Comparison of ENCODE assay signal across 9 cellular contexts in the genomic region with DNA sequence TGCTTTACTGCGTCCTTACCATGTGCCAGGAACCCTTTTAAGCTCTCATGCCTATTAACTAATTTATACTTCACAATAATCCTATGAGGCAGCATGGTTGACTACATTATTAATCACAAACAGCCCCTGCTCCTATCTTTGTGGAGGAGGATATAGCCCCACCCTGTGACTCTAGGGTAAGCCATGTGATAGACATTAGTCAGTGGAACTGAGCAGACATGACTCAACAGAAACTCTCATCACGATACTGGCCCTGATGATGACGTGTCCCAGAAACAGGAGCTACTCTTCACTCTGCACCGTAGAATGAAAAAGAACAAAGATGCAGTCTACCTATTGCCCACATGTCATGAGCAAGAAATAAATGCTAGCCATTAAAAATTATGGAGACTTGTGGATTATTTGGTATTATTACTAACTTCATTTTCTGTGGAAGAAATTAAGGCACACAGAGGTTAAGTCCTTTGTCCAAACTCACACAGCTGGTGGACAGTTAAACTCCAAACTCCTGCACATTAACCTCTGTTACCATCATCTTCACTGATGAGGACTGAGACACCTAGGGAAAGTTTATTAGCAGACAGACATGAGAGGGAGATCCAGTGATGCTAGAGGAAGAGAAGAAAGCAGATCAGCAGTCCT. TPM values are rescaled to one million over a fixed set of nuclear protein-coding genes. Genes with fewer than 3 reads are reported as not detected.
DNase-seq lines count a peak whose midpoint lies in the region; ATAC-seq and TF ChIP-seq lines count a peak whose summit lies in the region.
"Had no signal": no experiment of that assay in that cellular context is flagged by ENCODE, and none has a peak within 500 bp of the region (broad histone marks: within the 10 kb centered on the region; RNA-seq: fewer than 3 reads in every experiment).

No MANE protein-coding gene starts in this region.

- ATAC-seq in GM21723 (IDR thresholded peaks at IDR 0.05; ENCODE audit: unreplicated experiment) (peak; percentile 73), GM21786 (IDR thresholded peaks at IDR 0.05; ENCODE audit: unreplicated experiment) (no peak), HG03159 (IDR thresholded peaks at IDR 0.05; ENCODE audit: unreplicated experiment) (no peak)

- TF ChIP-seq CTCF in A673 (conservative IDR thresholded peaks at IDR 0.05; ENCODE audit: low read depth, low read length) (no peak), OCI-LY7 (conservative IDR thresholded peaks at IDR 0.05; ENCODE audit: low read length) (no peak)

- no peak overlapping the region for H3K4me3 ChIP-seq in A673 (ENCODE audit: low read depth, low read length, poor library complexity, severe bottlenecking)
- no peak overlapping the region for H3K4me3 ChIP-seq in OCI-LY7 (ENCODE audit: low read depth, low read length, poor library complexity, severe bottlenecking)

- H3K4me1 ChIP-seq in A673 (ENCODE audit: insufficient read depth, low read length, poor library complexity, severe bottlenecking) (no peaks in the 10 kb centered on the region), OCI-LY7 (ENCODE audit: insufficient read depth, low read length, poor library complexity, severe bottlenecking) (no peaks in the 10 kb centered on the region)

- H4K20me1 ChIP-seq in OCI-LY7 (ENCODE audit: insufficient read depth, low read length), result no peaks in the 10 kb centered on the region

- no peaks in the 10 kb centered on the region for H3K79me2 ChIP-seq in OCI-LY7 (ENCODE audit: insufficient read depth, low read depth, low read length)

- H3K27ac ChIP-seq in A673 (ENCODE audit: low read depth, low read length, poor library complexity, severe bottlenecking), result no peak overlapping the region
- no peak overlapping the region for H3K27ac ChIP-seq in OCI-LY7 (ENCODE audit: low read depth, low read length, poor library complexity, severe bottlenecking)
- H3K27ac ChIP-seq: HL-60 had no signal

- no peak overlapping the region for H3K4me2 ChIP-seq in OCI-LY7 (ENCODE audit: low read length)

- DNase-seq in A673 (ENCODE audit: low spot score) (peak; percentile 9), SW480 (ENCODE audit: low spot score) (peak; percentile 79), glomerular visceral epithelial cell (ENCODE audit: extremely low spot score) (peak; percentile 78), OCI-LY7 (ENCODE audit: low spot score) (no peak)
- DNase-seq in effector CD8-positive, alpha-beta T cell (lab: John Stamatoyannopoulos, UW), result no peak

- no peaks in the 10 kb centered on the region for H3K9me3 ChIP-seq in A673 (ENCODE audit: low read depth, low read length, poor library complexity, severe bottlenecking)
- H3K9me3 ChIP-seq in OCI-LY7 (ENCODE audit: low read length), result no peaks in the 10 kb centered on the region

- POLR2A ChIA-PET in A673 (lab: Charles Lee; ENCODE audit: low non-redundant PET), result no interaction called here
- POLR2A ChIA-PET in OCI-LY7 (lab: Charles Lee), result interaction anchor here (0.6 kb wide), 1 partner anchor 14 kb away, joined by 3 read pairs; no protein-coding TSS in a partner anchor

- H3K36me3 ChIP-seq in A673 (ENCODE audit: insufficient read depth, low read length, poor library complexity, severe bottlenecking) (no peaks in the 10 kb centered on the region), OCI-LY7 (ENCODE audit: insufficient read depth, low read length) (no peaks in the 10 kb centered on the region)

- intact Hi-C loops in A673 (cut with micrococcal nuclease; ENCODE audit: unreplicated experiment), result no loop called here
- intact Hi-C loops in OCI-LY7 (cut with micrococcal nuclease; ENCODE audit: unreplicated experiment), result no loop called here

- no peaks in the 10 kb centered on the region for H3K27me3 ChIP-seq in A673 (replicated peaks; ENCODE audit: insufficient read depth, low read depth, low read length, poor library complexity)

- CTCF ChIA-PET in A673 (lab: Charles Lee), result interaction anchor here (1.2 kb wide), 1 partner anchor 54 kb away, joined by 3 read pairs; no protein-coding TSS in a partner anchor
- CTCF ChIA-PET in OCI-LY7 (lab: Charles Lee; ENCODE audit: unreplicated experiment), result no interaction called here

- no peak overlapping the region for H2AFZ ChIP-seq in OCI-LY7 (ENCODE audit: low read length)

- no peaks in the 10 kb centered on the region for H3K9me2 ChIP-seq in OCI-LY7 (ENCODE audit: insufficient read depth, low read length)

- BruUV-seq in A673 (replicated peaks; lab: Mats Ljungman, UMichigan), result no TSS peak
- no TSS peak for BruUV-seq in OCI-LY7 (replicated peaks; lab: Mats Ljungman, UMichigan)

RNA-seq across cellular contexts. Expression of a gene that starts 51.2 kb away (rescaled TPM):
- total RNA-seq in A673 (2021), result 0.74 and 1.3 TPM in 2 replicates
- total RNA-seq in OCI-LY7 (2014; rRNA removed; shearing (Covaris generic)), result 0.46 and 1.0 TPM in 2 replicates
- total RNA-seq in OCI-LY7 (2022), result 1.1 and 1.8 TPM in 2 replicates

Comparison
In these comparisons a context has a peak if more than half of its experiments do, and no peak if none do; other contexts are left out.
1. DNase-seq: peak in A673 (single experiment), SW480 (single experiment) and glomerular visceral epithelial cell (single experiment); none in OCI-LY7 (single experiment) and effector CD8-positive, alpha-beta T cell (single experiment).